Comparison of ENCODE assay signal across 9 cellular contexts in the genomic region with DNA sequence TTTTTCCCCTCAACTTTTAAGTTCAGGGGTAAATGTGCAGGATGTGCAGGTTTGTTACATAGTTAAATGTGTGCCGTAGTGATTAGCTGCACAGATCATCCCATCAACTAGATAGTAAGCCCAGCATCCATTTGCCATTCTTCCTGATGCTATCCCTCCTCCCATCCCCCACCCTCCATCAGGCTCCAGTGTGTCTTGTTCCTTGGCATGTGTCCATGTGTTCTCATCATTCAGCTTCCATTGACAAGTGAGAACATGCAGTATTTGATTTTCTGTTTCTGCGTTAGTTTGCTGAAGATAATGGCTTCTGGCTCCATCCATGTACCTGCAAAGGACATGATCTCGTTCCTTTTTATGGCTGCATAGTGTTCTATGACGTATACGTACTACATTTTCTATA. TPM values are rescaled to one million over a fixed set of nuclear protein-coding genes. Genes with fewer than 3 reads are reported as not detected.
DNase-seq lines count a peak whose midpoint lies in the region; ATAC-seq and TF ChIP-seq lines count a peak whose summit lies in the region.
"Had no signal": no experiment of that assay in that cellular context is flagged by ENCODE, and none has a peak within 500 bp of the region (broad histone marks: within the 10 kb centered on the region; RNA-seq: fewer than 3 reads in every experiment).

No MANE protein-coding gene starts in this region.

- no peak overlapping the region for H3K4me2 ChIP-seq in skeletal muscle satellite cell (ENCODE audit: low read length)

- no peak for TF ChIP-seq CTCF in gastroesophageal sphincter (IDR thresholded peaks at IDR 0.05)

- no peak for TF ChIP-seq EP300 in gastroesophageal sphincter (IDR thresholded peaks at IDR 0.05)

- H3K9ac ChIP-seq in skeletal muscle satellite cell (ENCODE audit: low read depth, low read length), result peak overlapping the region; percentile 26

- H3K9me3 ChIP-seq in gastroesophageal sphincter (no peaks in the 10 kb centered on the region), skeletal muscle satellite cell (replicated peaks; ENCODE audit: low read length) (no peaks in the 10 kb centered on the region)

- TF ChIP-seq POLR2A in gastroesophageal sphincter (IDR thresholded peaks at IDR 0.05), result no peak

- no peak for ATAC-seq in gastroesophageal sphincter
- ATAC-seq in HG02571 (IDR thresholded peaks at IDR 0.05; ENCODE audit: unreplicated experiment), result no peak
- ATAC-seq: GM12878 had no signal

- peaks cover 0 to 29% of the 10 kb centered on the region in 2 donors for H3K36me3 ChIP-seq in gastroesophageal sphincter
- H3K36me3 ChIP-seq in skeletal muscle satellite cell (ENCODE audit: insufficient read depth, low read length), result peaks cover 29% of the 10 kb centered on the region

- H3K4me3 ChIP-seq in gastroesophageal sphincter, result no peak overlapping the region
- no peak overlapping the region for H3K4me3 ChIP-seq in skeletal muscle satellite cell (ENCODE audit: low read length)
- H3K4me3 ChIP-seq: GM12878 had no signal

- 45 to 56% methylated on average over 5 of the region's 5 CpGs for WGBS in gastroesophageal sphincter (ENCODE audit: low coverage in 1 of 2), 2 donors

- H3K4me1 ChIP-seq in gastroesophageal sphincter (peaks cover 8 to 58% (median 13%) of the 10 kb centered on the region in 3 donors), skeletal muscle satellite cell (ENCODE audit: control insufficient read depth, insufficient read depth, low read length) (peaks cover 31% of the 10 kb centered on the region)

- DNase-seq in NCI-H2029 (lab: John Stamatoyannopoulos, UW) (peak; percentile 49), amniotic epithelial cell (ENCODE audit: low read depth) (peak; percentile 70), NOMO-1 treated with dmso at 0.1 percent for 144 hours (lab: John Stamatoyannopoulos, UW; ENCODE audit: unreplicated experiment) (no peak)
- no peak for DNase-seq in stimulated activated CD4-positive, alpha-beta T cell treated with anti-CD3 and anti-CD28 coated beads, Interleukin-2, amount 100 ng/mL, for 24 hours
- DNase-seq: activated CD4-positive, alpha-beta memory T cell treated with anti-CD3 and anti-CD28 coated beads, Interleukin-2, amount 10 ng/mL, durations not matched to agents 7 days and 5 days had no signal

- H3K27ac ChIP-seq in gastroesophageal sphincter, result peak overlapping the region; percentile 80 to 92 (median 90)

- H3K27me3 ChIP-seq in gastroesophageal sphincter, result no peaks in the 10 kb centered on the region
- no peaks in the 10 kb centered on the region for H3K27me3 ChIP-seq in skeletal muscle satellite cell (ENCODE audit: control insufficient read depth, insufficient read depth, low read length)

RNA-seq across cellular contexts. Expression of a gene that starts 42.2 kb away (rescaled TPM):
- 10 to 100 TPM; 45.0 to 73.8 (median 58.8) TPM for total RNA-seq in gastroesophageal sphincter
- total RNA-seq in skeletal muscle satellite cell (2012; rRNA removed), result 10.6 and 12.9 TPM in 2 replicates

RNA-seq across cellular contexts. Expression of a gene that starts 47.2 kb away (rescaled TPM):
- 100 to 1,000 TPM; 118 to 263 (median 158) TPM for total RNA-seq in gastroesophageal sphincter
- 2.0 TPM in 2 replicates for total RNA-seq in skeletal muscle satellite cell (2012; rRNA removed)

Comparison
In these comparisons a context has a peak if more than half of its experiments do, and no peak if none do; other contexts are left out.
1. DNase-seq: peak in NCI-H2029 (single experiment) and amniotic epithelial cell (single experiment); none in NOMO-1 treated with dmso at 0.1 percent for 144 hours (single experiment) and stimulated activated CD4-positive, alpha-beta T cell treated with anti-CD3 and anti-CD28 coated beads, Interleukin-2, amount 100 ng/mL, for 24 hours (0 of 2).